ENCODE assay signal across 24 cellular contexts in the genomic region with DNA sequence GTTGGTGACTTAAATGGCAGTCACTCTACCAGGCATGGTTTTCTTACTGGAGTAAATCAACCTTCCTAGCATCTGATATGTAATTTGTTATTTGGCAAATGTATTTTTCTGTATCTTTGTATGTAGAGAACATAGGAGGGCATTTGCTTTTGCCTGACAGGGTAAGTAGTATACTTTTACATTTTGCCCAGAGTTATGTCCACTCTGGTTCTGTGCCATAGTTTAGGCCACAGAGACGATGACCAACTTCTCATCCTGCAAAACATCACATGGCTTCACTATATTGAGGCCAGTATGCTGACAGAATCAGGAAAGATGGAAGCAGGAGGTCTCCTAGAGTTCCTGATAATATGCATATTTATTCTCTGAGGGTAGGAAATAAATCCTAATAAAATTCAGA.
"Had no signal": no experiment of that assay in that cellular context is flagged by ENCODE, and none has a peak within 500 bp of the region (broad histone marks: within the 10 kb centered on the region; RNA-seq: fewer than 3 reads in every experiment).

No MANE protein-coding gene starts in this region.

- H3K27ac Mint-ChIP-seq: dendritic cell treated with granulocyte-macrophage colony-stimulating factor and Interleukin-4, amounts not matched to agents 40 ng/mL and 50 ng/mL, for 4 days; effector memory CD8-positive, alpha-beta T cell; endodermal cell had no signal

- H3K4me3 Mint-ChIP-seq: dendritic cell treated with granulocyte-macrophage colony-stimulating factor and Interleukin-4, amounts not matched to agents 40 ng/mL and 50 ng/mL, for 4 days; effector memory CD8-positive, alpha-beta T cell; endodermal cell had no signal

- H3K27ac ChIP-seq: colonic mucosa, coronary artery, dorsolateral prefrontal cortex, epithelial cell of prostate, esophagus muscularis mucosa, esophagus squamous epithelium, foreskin keratinocyte, gastrocnemius medialis, gastroesophageal sphincter, heart left ventricle, heart right ventricle had no signal

- H3K4me3 ChIP-seq: colonic mucosa, coronary artery, dorsolateral prefrontal cortex, esophagus muscularis mucosa, esophagus squamous epithelium, gastrocnemius medialis, gastroesophageal sphincter, heart left ventricle, heart right ventricle had no signal

- H3K36me3 ChIP-seq: colonic mucosa, esophagus muscularis mucosa, esophagus squamous epithelium, gastrocnemius medialis, gastroesophageal sphincter, heart left ventricle, heart right ventricle had no signal

- H3K4me1 ChIP-seq: colonic mucosa, esophagus muscularis mucosa, esophagus squamous epithelium, foreskin keratinocyte, gastrocnemius medialis, gastroesophageal sphincter, heart left ventricle, heart right ventricle had no signal

- H3K9me3 ChIP-seq: colonic mucosa, esophagus muscularis mucosa, esophagus squamous epithelium, gastrocnemius medialis, gastroesophageal sphincter, heart left ventricle, heart right ventricle had no signal

- DNase-seq: colonic mucosa; cortex of kidney; dermis blood vessel endothelial cell; dorsolateral prefrontal cortex; effector CD4-positive, alpha-beta T cell; effector CD8-positive, alpha-beta T cell; effector memory CD4-positive, alpha-beta T cell; effector memory CD8-positive, alpha-beta T cell; endodermal cell; erythroblast; esophagus squamous epithelium; foreskin fibroblast; foreskin keratinocyte; foreskin melanocyte; gastrocnemius medialis; glutamatergic neuron; head of caudate nucleus; heart left ventricle; heart right ventricle had no signal

- H3K4me1 Mint-ChIP-seq: endodermal cell had no signal

- H3K27me3 Mint-ChIP-seq: dendritic cell treated with granulocyte-macrophage colony-stimulating factor and Interleukin-4, amounts not matched to agents 40 ng/mL and 50 ng/mL, for 4 days; effector memory CD8-positive, alpha-beta T cell had no signal

- H3K9me3 Mint-ChIP-seq: dendritic cell treated with granulocyte-macrophage colony-stimulating factor and Interleukin-4, amounts not matched to agents 40 ng/mL and 50 ng/mL, for 4 days; effector memory CD8-positive, alpha-beta T cell had no signal
